In genomic region chr2:74002515-74003391, GRCh38 we compare ENCODE assay signal across 8 cellular contexts. TPM values are rescaled to one million over a fixed set of nuclear protein-coding genes. Genes with fewer than 3 reads are reported as not detected.
DNase-seq lines count a peak whose midpoint lies in the region; ATAC-seq and TF ChIP-seq lines count a peak whose summit lies in the region.

No MANE protein-coding gene starts in this region.

- peak; percentile 69 for ATAC-seq in GM18873 (IDR thresholded peaks at IDR 0.05; ENCODE audit: low FRiP score, unreplicated experiment)
- peak; percentile 88 for ATAC-seq in HG03108 (IDR thresholded peaks at IDR 0.05; ENCODE audit: unreplicated experiment)
- peak; percentile 86 for ATAC-seq in activated CD8-positive, alpha-beta T cell treated with anti-CD3 and anti-CD28 coated beads for 36 hours

- H3K9me3 ChIP-seq in A673 (ENCODE audit: low read depth, low read length, poor library complexity, severe bottlenecking) (no peaks in the 10 kb centered on the region), endocrine pancreas (ENCODE audit: control insufficient read depth, low read length) (no peaks in the 10 kb centered on the region)

- no peaks in the 10 kb centered on the region for H3K9me3 Mint-ChIP-seq in activated CD8-positive, alpha-beta T cell treated with anti-CD3 and anti-CD28 coated beads for 36 hours

- CTCF ChIA-PET in A673 (lab: Charles Lee) = no interaction called here
- CTCF ChIA-PET in activated CD8-positive, alpha-beta T cell treated with anti-CD3 and anti-CD28 coated beads for 36 hours (lab: Charles Lee) = interaction anchor here (0.8 to 3.4 kb wide), 7 partner anchors 11 to 144 kb away, joined by 3 to 18 read pairs (median 3); no protein-coding TSS in a partner anchor

- peak; percentile 93 for DNase-seq in A673 (ENCODE audit: low spot score)
- peak; percentile 60 for DNase-seq in NCI-H446 treated with DMSO at 0.1 percent for 48 hours (lab: John Stamatoyannopoulos, UW)
- peak; percentile 82 for DNase-seq in activated CD8-positive, alpha-beta T cell treated with anti-CD3 and anti-CD28 coated beads for 36 hours
- peak; percentile 93 for DNase-seq in mesenteric fat pad (ENCODE audit: low spot score)
- peak; percentile 49 for DNase-seq in stimulated activated CD8-positive, alpha-beta memory T cell treated with anti-CD3 and anti-CD28 coated beads, Interleukin-15, amount 100 ng/mL, for 1 hour (ENCODE audit: low read depth)

- H3K9ac ChIP-seq in endocrine pancreas (ENCODE audit: control insufficient read depth, insufficient read depth, low read length) = peak overlapping the region; percentile 90

- H3K27me3 ChIP-seq in A673 (replicated peaks; ENCODE audit: insufficient read depth, low read depth, low read length, poor library complexity) (no peaks in the 10 kb centered on the region), endocrine pancreas (ENCODE audit: control insufficient read depth, insufficient read depth, low read length) (no peaks in the 10 kb centered on the region)

- POLR2A ChIA-PET in A673 (lab: Charles Lee; ENCODE audit: low non-redundant PET) = no interaction called here
- POLR2A ChIA-PET in activated CD8-positive, alpha-beta T cell treated with anti-CD3 and anti-CD28 coated beads for 36 hours (lab: Charles Lee) = interaction anchor here (0.6 to 5.2 kb wide), 6 partner anchors 12 to 198 kb away, joined by 3 to 38 read pairs (median 4); partner anchors contain the start of gene BOLA3

- no peak for TF ChIP-seq CTCF in A673 (conservative IDR thresholded peaks at IDR 0.05; ENCODE audit: low read depth, low read length)
- no peak for TF ChIP-seq CTCF in activated CD8-positive, alpha-beta T cell treated with anti-CD3 and anti-CD28 coated beads for 36 hours (IDR thresholded peaks at IDR 0.05)

- H3K4me1 ChIP-seq in A673 (ENCODE audit: insufficient read depth, low read length, poor library complexity, severe bottlenecking) (peaks cover 73% of the 10 kb centered on the region), endocrine pancreas (ENCODE audit: control insufficient read depth, insufficient read depth, low read length) (no peaks in the 10 kb centered on the region)

- H3K4me3 Mint-ChIP-seq in activated CD8-positive, alpha-beta T cell treated with anti-CD3 and anti-CD28 coated beads for 36 hours = peak overlapping the region; percentile 76

- peaks cover 9% of the 10 kb centered on the region for H3K36me3 Mint-ChIP-seq in activated CD8-positive, alpha-beta T cell treated with anti-CD3 and anti-CD28 coated beads for 36 hours (ENCODE audit: low read depth)

- intact Hi-C loops in A673 (cut with micrococcal nuclease; ENCODE audit: unreplicated experiment) = no loop called here
- intact Hi-C loops in activated CD8-positive, alpha-beta T cell treated with anti-CD3 and anti-CD28 coated beads for 36 hours (cut with micrococcal nuclease) = no loop called here

- H3K36me3 ChIP-seq in A673 (ENCODE audit: insufficient read depth, low read length, poor library complexity, severe bottlenecking) (no peaks in the 10 kb centered on the region), endocrine pancreas (ENCODE audit: control insufficient read depth, insufficient read depth, low read length) (no peaks in the 10 kb centered on the region)

- H3K27ac ChIP-seq in A673 (ENCODE audit: low read depth, low read length, poor library complexity, severe bottlenecking) = peak overlapping the region; percentile 77

- H3K27ac Mint-ChIP-seq in activated CD8-positive, alpha-beta T cell treated with anti-CD3 and anti-CD28 coated beads for 36 hours = peak overlapping the region; percentile 58

- BruUV-seq in A673 (replicated peaks; lab: Mats Ljungman, UMichigan) = no TSS peak

- H3K4me1 Mint-ChIP-seq in activated CD8-positive, alpha-beta T cell treated with anti-CD3 and anti-CD28 coated beads for 36 hours (ENCODE audit: low read depth) = peaks cover 82% of the 10 kb centered on the region

- no peaks in the 10 kb centered on the region for H3K27me3 Mint-ChIP-seq in activated CD8-positive, alpha-beta T cell treated with anti-CD3 and anti-CD28 coated beads for 36 hours

- H3K4me3 ChIP-seq in A673 (ENCODE audit: low read depth, low read length, poor library complexity, severe bottlenecking) (peak overlapping the region; percentile 69), endocrine pancreas (ENCODE audit: control insufficient read depth, insufficient read depth, low read length) (no peak overlapping the region)

RNA-seq across cellular contexts. Expression of gene TET3, which starts 18.0 kb away (rescaled TPM):
- total RNA-seq in A673 (2021) = 26.3 and 28.7 TPM in 2 replicates
- total RNA-seq in activated CD8-positive, alpha-beta T cell treated with anti-CD3 and anti-CD28 coated beads for 36 hours = 10 to 100 TPM; 15.5 to 16.4 TPM
- total RNA-seq in mesenteric fat pad = 12.0 TPM
